In the genomic region with DNA sequence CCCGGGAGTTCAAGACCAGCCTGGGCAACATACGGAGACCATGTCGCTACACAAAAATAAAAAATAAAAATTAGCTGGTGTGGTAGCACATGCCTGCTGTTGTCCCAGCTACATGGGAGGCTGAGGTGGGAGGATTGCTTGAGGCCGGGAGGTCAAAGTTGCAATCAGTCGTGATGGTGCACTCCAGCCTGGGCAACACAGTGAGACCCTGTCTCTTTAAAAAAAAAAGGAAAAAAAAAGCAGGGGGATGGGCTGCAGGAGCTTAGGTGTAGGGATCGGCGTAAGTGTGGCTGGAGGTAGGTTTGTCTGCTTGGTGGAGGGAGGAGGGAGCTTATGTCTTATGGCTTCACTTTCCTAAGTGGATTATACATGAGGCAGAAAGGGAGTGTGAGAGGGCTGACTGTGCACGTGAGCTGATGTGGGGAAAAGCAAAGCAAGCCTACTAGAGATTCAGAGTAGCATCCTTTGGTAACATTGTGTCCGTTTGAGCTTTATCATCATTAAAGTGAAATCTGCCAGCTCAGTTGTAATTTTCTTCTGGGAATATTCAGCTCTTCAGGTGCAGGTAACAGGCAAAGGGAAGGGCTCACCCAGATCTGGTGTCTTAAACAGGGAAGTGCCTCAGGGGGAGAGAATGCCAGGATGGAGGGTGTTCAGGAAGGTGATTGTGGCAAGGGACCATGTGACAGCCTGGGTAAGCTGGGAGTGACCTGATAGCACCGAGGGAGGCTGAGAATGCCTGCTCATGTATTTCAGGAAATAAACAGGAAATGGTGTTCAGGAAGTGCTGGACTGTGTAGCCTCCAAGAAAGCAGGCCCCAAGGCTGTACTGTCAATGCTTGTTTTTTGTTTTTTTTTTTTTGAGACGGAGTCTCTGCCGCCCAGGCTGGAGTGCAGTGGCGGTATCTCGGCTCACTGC, we compare ENCODE assay signal across 10 cellular contexts. TPM values are rescaled to one million over a fixed set of nuclear protein-coding genes. Genes with fewer than 3 reads are reported as not detected.
DNase-seq lines count a peak whose midpoint lies in the region; ATAC-seq, FAIRE-seq and TF ChIP-seq lines count a peak whose summit lies in the region.
"Had no signal": no experiment of that assay in that cellular context is flagged by ENCODE, and none has a peak within 500 bp of the region (broad histone marks: within the 10 kb centered on the region; RNA-seq: fewer than 3 reads in every experiment).

No MANE protein-coding gene starts in this region.

- peak overlapping the region; percentile 60 for H2AFZ ChIP-seq in keratinocyte (ENCODE audit: control insufficient read depth, low read length)

- CTCF ChIA-PET in activated naive CD4-positive, alpha-beta T cell treated with anti-CD3 and anti-CD28 coated beads, Interleukin-2, amount 10 ng/mL, durations not matched to agents 7 days and 5 days (lab: Charles Lee): no interaction called here
- CTCF ChIA-PET in activated naive CD4-positive, alpha-beta T cell treated with anti-CD3 and anti-CD28 coated beads for 36 hours (lab: Charles Lee): interaction anchor here (0.7 to 1.8 kb wide), 2 partner anchors 21 to 570 kb away, joined by 3 to 6 read pairs; no protein-coding TSS in a partner anchor

- H3K4me1 ChIP-seq in keratinocyte (ENCODE audit: control insufficient read depth, extremely low read depth, insufficient read depth, low read length): no peaks in the 10 kb centered on the region

- peak; percentile 58 for ATAC-seq in activated T-helper 17 cell treated with anti-CD3 and anti-CD28 coated beads, Interleukin-2, amount 50 U/mL, for 72 hours (replicated peaks)
- ATAC-seq in HG02642 (IDR thresholded peaks at IDR 0.05; ENCODE audit: poor library complexity, unreplicated experiment): no peak
- no peak for ATAC-seq in GM19452 (IDR thresholded peaks at IDR 0.05; ENCODE audit: unreplicated experiment)

- H3K4me2 ChIP-seq in keratinocyte (ENCODE audit: control insufficient read depth, extremely low read depth, insufficient read depth, low read depth, low read length): no peak overlapping the region

- DNase-seq in activated naive CD4-positive, alpha-beta T cell treated with anti-CD3 and anti-CD28 coated beads, Interleukin-2, amount 10 ng/mL, durations not matched to agents 7 days and 5 days: no peak
- DNase-seq in activated naive CD4-positive, alpha-beta T cell treated with anti-CD3 and anti-CD28 coated beads for 36 hours: no peak
- DNase-seq in keratinocyte (ENCODE audit: low read depth, low spot score): no peak
- DNase-seq in superior temporal gyrus (ENCODE audit: extremely low spot score): peak; percentile 25
- DNase-seq in NCI-H2227 (lab: John Stamatoyannopoulos, UW; ENCODE audit: unreplicated experiment): no peak

- no peak for TF ChIP-seq CTCF in keratinocyte (optimal IDR thresholded peaks at IDR 0.05 in 1 of 3, IDR thresholded peaks at IDR 0.05 in 1 of 3, conservative IDR thresholded peaks at IDR 0.05 in 1 of 3; ENCODE audit: extremely low read depth in 1 of 3, insufficient read depth in 2 of 3, low read length in 3 of 3)

- H3K4me3 Mint-ChIP-seq in activated naive CD4-positive, alpha-beta T cell treated with anti-CD3 and anti-CD28 coated beads, Interleukin-2, amount 10 ng/mL, durations not matched to agents 7 days and 5 days: no peak overlapping the region
- H3K4me3 Mint-ChIP-seq in activated naive CD4-positive, alpha-beta T cell treated with anti-CD3 and anti-CD28 coated beads for 36 hours: no peak overlapping the region
- H3K4me3 Mint-ChIP-seq in activated T-helper 17 cell treated with anti-CD3 and anti-CD28 coated beads, Interleukin-2, amount 50 U/mL, for 72 hours: peak overlapping the region; percentile 50

- no peaks in the 10 kb centered on the region for H3K9me1 ChIP-seq in keratinocyte (ENCODE audit: control insufficient read depth, extremely low read depth, insufficient read depth, low read length)

- no peaks in the 10 kb centered on the region for H3K9me3 ChIP-seq in keratinocyte (ENCODE audit: control insufficient read depth, low read depth, low read length)
- H3K9me3 ChIP-seq: ovary had no signal

- H4K20me1 ChIP-seq in keratinocyte (ENCODE audit: control insufficient read depth, extremely low read depth, insufficient read depth, low read length): no peaks in the 10 kb centered on the region

- peaks cover 15% of the 10 kb centered on the region for H3K36me3 Mint-ChIP-seq in activated naive CD4-positive, alpha-beta T cell treated with anti-CD3 and anti-CD28 coated beads, Interleukin-2, amount 10 ng/mL, durations not matched to agents 7 days and 5 days
- peaks cover 20% of the 10 kb centered on the region for H3K36me3 Mint-ChIP-seq in activated naive CD4-positive, alpha-beta T cell treated with anti-CD3 and anti-CD28 coated beads for 36 hours (ENCODE audit: low read depth)
- H3K36me3 Mint-ChIP-seq in activated T-helper 17 cell treated with anti-CD3 and anti-CD28 coated beads, Interleukin-2, amount 50 U/mL, for 72 hours (ENCODE audit: low read depth): no peaks in the 10 kb centered on the region

- no peak overlapping the region for H3K9ac ChIP-seq in keratinocyte (ENCODE audit: control insufficient read depth, extremely low read depth, insufficient read depth, low read length)

- H3K4me1 Mint-ChIP-seq in activated naive CD4-positive, alpha-beta T cell treated with anti-CD3 and anti-CD28 coated beads, Interleukin-2, amount 10 ng/mL, durations not matched to agents 7 days and 5 days: peaks cover 28% of the 10 kb centered on the region
- peaks cover 20% of the 10 kb centered on the region for H3K4me1 Mint-ChIP-seq in activated naive CD4-positive, alpha-beta T cell treated with anti-CD3 and anti-CD28 coated beads for 36 hours (ENCODE audit: low read depth)
- H3K4me1 Mint-ChIP-seq in activated T-helper 17 cell treated with anti-CD3 and anti-CD28 coated beads, Interleukin-2, amount 50 U/mL, for 72 hours: peaks cover 13% of the 10 kb centered on the region

- dilution Hi-C loops in keratinocyte (cut with MboI; ENCODE audit: extremely low pct_ligation_motif_present, low sequenced_read_pairs): no loop called here

- no peaks in the 10 kb centered on the region for H3K79me2 ChIP-seq in keratinocyte (ENCODE audit: control insufficient read depth, insufficient read depth, low read length)

- intact Hi-C loops in activated naive CD4-positive, alpha-beta T cell treated with anti-CD3 and anti-CD28 coated beads for 36 hours (cut with micrococcal nuclease): loop anchor here (1.0 kb wide), 1 partner anchor 22 kb away; no protein-coding TSS in a partner anchor

- peak overlapping the region; percentile 78 for H3K27ac Mint-ChIP-seq in activated naive CD4-positive, alpha-beta T cell treated with anti-CD3 and anti-CD28 coated beads, Interleukin-2, amount 10 ng/mL, durations not matched to agents 7 days and 5 days
- H3K27ac Mint-ChIP-seq in activated naive CD4-positive, alpha-beta T cell treated with anti-CD3 and anti-CD28 coated beads for 36 hours: no peak overlapping the region
- peak overlapping the region; percentile 91 for H3K27ac Mint-ChIP-seq in activated T-helper 17 cell treated with anti-CD3 and anti-CD28 coated beads, Interleukin-2, amount 50 U/mL, for 72 hours

- H3K27me3 ChIP-seq in keratinocyte (ENCODE audit: control insufficient read depth, extremely low read depth, insufficient read depth, low read length): no peaks in the 10 kb centered on the region
- H3K27me3 ChIP-seq: ovary had no signal

- FAIRE-seq in keratinocyte (lab: Jason Lieb, UNC): no peak

- no peaks in the 10 kb centered on the region for H3K9me3 Mint-ChIP-seq in activated naive CD4-positive, alpha-beta T cell treated with anti-CD3 and anti-CD28 coated beads, Interleukin-2, amount 10 ng/mL, durations not matched to agents 7 days and 5 days
- H3K9me3 Mint-ChIP-seq in activated naive CD4-positive, alpha-beta T cell treated with anti-CD3 and anti-CD28 coated beads for 36 hours: no peaks in the 10 kb centered on the region
- no peaks in the 10 kb centered on the region for H3K9me3 Mint-ChIP-seq in activated T-helper 17 cell treated with anti-CD3 and anti-CD28 coated beads, Interleukin-2, amount 50 U/mL, for 72 hours

- H3K36me3 ChIP-seq in keratinocyte (ENCODE audit: control insufficient read depth in 2 of 2, extremely low read depth in 1 of 2, insufficient read depth in 2 of 2, low read length in 2 of 2): peaks cover 8 to 11% of the 10 kb centered on the region in 2 experiments
- H3K36me3 ChIP-seq: ovary had no signal

- H3K4me3 ChIP-seq in keratinocyte (ENCODE audit: control insufficient read depth in 2 of 3, extremely low read depth in 1 of 3, insufficient read depth in 2 of 3, low read depth in 1 of 3, low read length in 3 of 3): no peak overlapping the region
- H3K4me3 ChIP-seq: ovary had no signal

- H3K27me3 Mint-ChIP-seq in activated naive CD4-positive, alpha-beta T cell treated with anti-CD3 and anti-CD28 coated beads, Interleukin-2, amount 10 ng/mL, durations not matched to agents 7 days and 5 days: no peaks in the 10 kb centered on the region
- no peaks in the 10 kb centered on the region for H3K27me3 Mint-ChIP-seq in activated naive CD4-positive, alpha-beta T cell treated with anti-CD3 and anti-CD28 coated beads for 36 hours (ENCODE audit: low read depth)
- H3K27me3 Mint-ChIP-seq in activated T-helper 17 cell treated with anti-CD3 and anti-CD28 coated beads, Interleukin-2, amount 50 U/mL, for 72 hours: no peaks in the 10 kb centered on the region

- no peak overlapping the region for H3K27ac ChIP-seq in keratinocyte (ENCODE audit: control insufficient read depth, insufficient read depth, low read length)
- H3K27ac ChIP-seq: ovary had no signal

RNA-seq across cellular contexts. Expression of gene SETX, which starts 17.6 kb away (rescaled TPM):
- total RNA-seq in activated naive CD4-positive, alpha-beta T cell treated with anti-CD3 and anti-CD28 coated beads for 36 hours: 10 to 100 TPM; 26.4 to 26.7 TPM
- 10 to 100 TPM; 39.9 to 41.3 TPM for total RNA-seq in activated T-helper 17 cell treated with anti-CD3 and anti-CD28 coated beads, Interleukin-2, amount 50 U/mL, for 72 hours
- 16.6 to 23.8 TPM (median 19.7 TPM) in 3 replicates for polyA plus RNA-seq in keratinocyte
- 35.1 TPM for polyA plus RNA-seq in keratinocyte (2011; ENCODE audit: low read depth)
- 9.1 and 14.3 TPM in 2 replicates for polyA plus RNA-seq in keratinocyte (2011; cell fraction: cytosol; rRNA removed)
- polyA plus RNA-seq in keratinocyte (2011; cell fraction: nucleus; rRNA removed): 38.2 and 43.2 TPM in 2 replicates
- polyA plus RNA-seq in keratinocyte (2012; ENCODE audit: low replicate concordance): 17.4 and 25.4 TPM in 2 replicates
- polyA minus RNA-seq in keratinocyte: 23.3 to 75.1 TPM (median 60.0 TPM) in 3 replicates
- 21.9 TPM for polyA minus RNA-seq in keratinocyte (2011; cell fraction: cytosol; rRNA and poly(A)+ RNA removed)
- 62.7 and 116 TPM in 2 replicates for polyA minus RNA-seq in keratinocyte (2011; cell fraction: nucleus; rRNA and poly(A)+ RNA removed)

RNA-seq across cellular contexts. Expression of gene TTF1, which starts 34.2 kb away (rescaled TPM):
- 10 to 100 TPM; 27.1 to 29.9 TPM for total RNA-seq in activated naive CD4-positive, alpha-beta T cell treated with anti-CD3 and anti-CD28 coated beads for 36 hours
- 10 to 100 TPM; 22.1 to 27.0 TPM for total RNA-seq in activated T-helper 17 cell treated with anti-CD3 and anti-CD28 coated beads, Interleukin-2, amount 50 U/mL, for 72 hours
- polyA plus RNA-seq in keratinocyte: 5.3 to 7.5 TPM (median 7.2 TPM) in 3 replicates
- polyA plus RNA-seq in keratinocyte (2011; ENCODE audit: low read depth): 14.2 TPM
- polyA plus RNA-seq in keratinocyte (2011; cell fraction: cytosol; rRNA removed): 5.9 and 7.2 TPM in 2 replicates
- 6.8 and 8.4 TPM in 2 replicates for polyA plus RNA-seq in keratinocyte (2011; cell fraction: nucleus; rRNA removed)
- 6.0 and 7.3 TPM in 2 replicates for polyA plus RNA-seq in keratinocyte (2012; ENCODE audit: low replicate concordance)
- 0.63 to 2.8 TPM in 2 of 3 replicates, not detected in the other for polyA minus RNA-seq in keratinocyte
- 1.5 TPM for polyA minus RNA-seq in keratinocyte (2011; cell fraction: cytosol; rRNA and poly(A)+ RNA removed)
- 1.9 and 3.1 TPM in 2 replicates for polyA minus RNA-seq in keratinocyte (2011; cell fraction: nucleus; rRNA and poly(A)+ RNA removed)

RNA-seq across cellular contexts. Expression of gene CFAP77, which starts 37.6 kb away (rescaled TPM):
- total RNA-seq in activated naive CD4-positive, alpha-beta T cell treated with anti-CD3 and anti-CD28 coated beads for 36 hours: not detected
- not detected for total RNA-seq in activated T-helper 17 cell treated with anti-CD3 and anti-CD28 coated beads, Interleukin-2, amount 50 U/mL, for 72 hours
- polyA plus RNA-seq in keratinocyte: not detected in 3 replicates
- polyA plus RNA-seq in keratinocyte (2011; ENCODE audit: low read depth): not detected
- not detected in 2 replicates for polyA plus RNA-seq in keratinocyte (2011; cell fraction: cytosol; rRNA removed)
- polyA plus RNA-seq in keratinocyte (2011; cell fraction: nucleus; rRNA removed): not detected in 2 replicates
- polyA plus RNA-seq in keratinocyte (2012; ENCODE audit: low replicate concordance): not detected in 2 replicates
- polyA minus RNA-seq in keratinocyte: not detected in 3 replicates
- polyA minus RNA-seq in keratinocyte (2011; cell fraction: cytosol; rRNA and poly(A)+ RNA removed): not detected
- polyA minus RNA-seq in keratinocyte (2011; cell fraction: nucleus; rRNA and poly(A)+ RNA removed): not detected in 2 replicates
- total RNA-seq: T-helper 2 cell treated with Interferon-gamma antibody and Interleukin-4, amounts not matched to agents 100 ng/mL and 5 ng/mL, for 36 hours had no signal
